In genomic region chrX:2226906-2227656, GRCh38 we compare ENCODE assay signal across 20 cellular contexts.
DNase-seq lines count a peak whose midpoint lies in the region; ATAC-seq and TF ChIP-seq lines count a peak whose summit lies in the region.
"Had no signal": no experiment of that assay in that cellular context is flagged by ENCODE, and none has a peak within 500 bp of the region (broad histone marks: within the 10 kb centered on the region; RNA-seq: fewer than 3 reads in every experiment).

No MANE protein-coding gene starts in this region.

- no peak overlapping the region for H3K14ac ChIP-seq in mesenchymal stem cell (ENCODE audit: low read length in 2 of 2)

- H3K27ac ChIP-seq in neural progenitor cell, result no peak overlapping the region
- no peak overlapping the region for H3K27ac ChIP-seq in mesenchymal stem cell (ENCODE audit: low read length, poor library complexity, severe bottlenecking)

- no peak overlapping the region for H3K23ac ChIP-seq in mesenchymal stem cell (ENCODE audit: low read length in 2 of 2)

- H3K79me1 ChIP-seq in mesenchymal stem cell (replicated peaks; ENCODE audit: low read length, poor library complexity, severe bottlenecking), result no peaks in the 10 kb centered on the region

- H3K9ac ChIP-seq in neural progenitor cell (no peak overlapping the region), mesenchymal stem cell (ENCODE audit: low read length) (no peak overlapping the region)

- POLR2A ChIA-PET in T-cell (lab: Charles Lee), result no interaction called here

- peaks cover 12% of the 10 kb centered on the region for H3K4me1 Mint-ChIP-seq in CD14-positive monocyte
- H3K4me1 Mint-ChIP-seq in T-cell, result peaks cover 0 to 19% (median 0%) of the 10 kb centered on the region in 3 donors
- H3K4me1 Mint-ChIP-seq in glutamatergic neuron (ENCODE audit: low read depth, unreplicated experiment), result no peaks in the 10 kb centered on the region
- peaks cover 18% of the 10 kb centered on the region for H3K4me1 Mint-ChIP-seq in neural progenitor cell

- peaks cover 11% of the 10 kb centered on the region for H3F3A ChIP-seq in neural progenitor cell (ENCODE audit: low read depth)

- WGBS in mesenchymal stem cell, result 91% methylated on average over 6 of the region's 6 CpGs

- H2AFZ ChIP-seq in neural progenitor cell (replicated peaks) (no peak overlapping the region), mesenchymal stem cell (ENCODE audit: low read depth, low read length) (no peak overlapping the region)

- no peak overlapping the region for H2BK12ac ChIP-seq in mesenchymal stem cell (ENCODE audit: low read length in 2 of 2)

- H3K36me3 ChIP-seq in neural progenitor cell, result no peaks in the 10 kb centered on the region
- peaks cover 18 to 22% of the 10 kb centered on the region in 2 experiments for H3K36me3 ChIP-seq in mesenchymal stem cell (ENCODE audit: control insufficient read depth in 1 of 2, insufficient read depth in 2 of 2, low read depth in 1 of 2, low read length in 2 of 2)

- H3K4ac ChIP-seq in mesenchymal stem cell (ENCODE audit: low read depth in 1 of 2, low read length in 2 of 2), result no peak overlapping the region

- H3K27me3 ChIP-seq in neural progenitor cell (no peaks in the 10 kb centered on the region), mesenchymal stem cell (ENCODE audit: control insufficient read depth in 1 of 2, insufficient read depth in 1 of 2, low read length in 2 of 2) (no peaks in the 10 kb centered on the region)

- CTCF ChIA-PET in T-cell (lab: Charles Lee), result no interaction called here

- H3K27me3 Mint-ChIP-seq in CD14-positive monocyte (ENCODE audit: low read depth in 3 of 3) (peaks cover 0 to 1% (median 1%) of the 10 kb centered on the region in 3 donors), T-cell (no peaks in the 10 kb centered on the region), glutamatergic neuron (ENCODE audit: unreplicated experiment) (peaks cover 20% of the 10 kb centered on the region), neural progenitor cell (ENCODE audit: insufficient read depth, low read depth) (peaks cover 6% of the 10 kb centered on the region)
- H3K27me3 Mint-ChIP-seq: CD4-positive, CD25-positive, alpha-beta regulatory T cell had no signal

- no peaks in the 10 kb centered on the region for H3K79me2 ChIP-seq in neural progenitor cell (ENCODE audit: low read depth)

- H3K9me3 Mint-ChIP-seq in CD14-positive monocyte, result peaks cover 33 to 51% (median 45%) of the 10 kb centered on the region in 7 donors
- peaks cover 31 to 46% (median 43%) of the 10 kb centered on the region in 3 donors for H3K9me3 Mint-ChIP-seq in T-cell
- peaks cover 19% of the 10 kb centered on the region for H3K9me3 Mint-ChIP-seq in glutamatergic neuron (ENCODE audit: unreplicated experiment)
- H3K9me3 Mint-ChIP-seq in neural progenitor cell, result peaks cover 39% of the 10 kb centered on the region

- ATAC-seq in T-cell (replicated peaks in 1 of 4), result no peak

- H4K8ac ChIP-seq in mesenchymal stem cell (ENCODE audit: low read length), result no peak overlapping the region

- intact Hi-C loops in CD14-positive monocyte (cut with micrococcal nuclease), result no loop called here

- H3K27ac Mint-ChIP-seq in CD14-positive monocyte (peak overlapping the region in 5 of 7 donors; percentile 7 to 80 (median 46)), T-cell (peak overlapping the region; percentile 16 to 46), glutamatergic neuron (ENCODE audit: unreplicated experiment) (peak overlapping the region; percentile 64), neural progenitor cell (peak overlapping the region; percentile 46)

- H3K4me2 ChIP-seq in neural progenitor cell (no peak overlapping the region), mesenchymal stem cell (ENCODE audit: low read length, poor library complexity, severe bottlenecking) (no peak overlapping the region)

- no peaks in the 10 kb centered on the region for H3K9me3 ChIP-seq in neural progenitor cell (ENCODE audit: low read depth)
- peaks cover 5% of the 10 kb centered on the region for H3K9me3 ChIP-seq in mesenchymal stem cell (ENCODE audit: control insufficient read depth, low read length)

- TF ChIP-seq CTCF in CD14-positive monocyte (IDR thresholded peaks at IDR 0.05) (no peak), glutamatergic neuron (IDR thresholded peaks at IDR 0.05; ENCODE audit: partially characterized antibody, unreplicated experiment) (no peak), neural progenitor cell (IDR thresholded peaks at IDR 0.05) (no peak)

- no peak overlapping the region for H3K18ac ChIP-seq in mesenchymal stem cell (ENCODE audit: low read depth in 1 of 2, low read length in 2 of 2)

- H3K4me1 ChIP-seq in neural progenitor cell (no peaks in the 10 kb centered on the region), mesenchymal stem cell (ENCODE audit: control insufficient read depth, insufficient read depth, low read depth, low read length) (no peaks in the 10 kb centered on the region)

- H3K4me3 Mint-ChIP-seq in CD14-positive monocyte (no peak overlapping the region), T-cell (no peak overlapping the region), glutamatergic neuron (ENCODE audit: unreplicated experiment) (no peak overlapping the region), neural progenitor cell (no peak overlapping the region)
- H3K4me3 Mint-ChIP-seq: CD4-positive, CD25-positive, alpha-beta regulatory T cell had no signal

- DNase-seq in CD14-positive monocyte (ENCODE audit: low spot score) (no peak), T-cell (no peak), glutamatergic neuron (no peak), neural progenitor cell (ENCODE audit: low spot score) (no peak), NCI-H510A (lab: John Stamatoyannopoulos, UW) (no peak), glomerular visceral epithelial cell (ENCODE audit: extremely low spot score) (no peak), mesenchymal stem cell (no peak)
- no peak for DNase-seq in activated CD4-positive, CD25-positive, alpha-beta regulatory T cell (lab: John Stamatoyannopoulos, UW)
- DNase-seq: CD4-positive, CD25-positive, alpha-beta regulatory T cell; H7; IMR-90; Kasumi-1; MM.1S; NCI-H1105 treated with DMSO at 0.1 percent for 48 hours; NCI-H187; NCI-H2171; NCI-H446 treated with DMSO at 0.1 percent for 48 hours; NCI-H748 treated with DMSO at 0.1 percent for 48 hours; OCI-M1; SHP77 treated with DMSO at 0.1 percent for 48 hours had no signal

- H4K20me1 ChIP-seq in neural progenitor cell (ENCODE audit: low read depth), result no peaks in the 10 kb centered on the region

- no peak overlapping the region for H3K4me3 ChIP-seq in neural progenitor cell
- H3K4me3 ChIP-seq in mesenchymal stem cell (ENCODE audit: insufficient read depth in 1 of 2, low read depth in 1 of 2, low read length in 2 of 2), result no peak overlapping the region

- no peak overlapping the region for H4K91ac ChIP-seq in mesenchymal stem cell (ENCODE audit: low read length)

- no peak overlapping the region for H2BK120ac ChIP-seq in mesenchymal stem cell (ENCODE audit: low read depth, low read length)

- no peak overlapping the region for H2BK15ac ChIP-seq in mesenchymal stem cell (ENCODE audit: low read depth, poor library complexity, severe bottlenecking)

- H3K36me3 Mint-ChIP-seq in CD14-positive monocyte, result peaks cover 32 to 33% of the 10 kb centered on the region in 2 donors
- H3K36me3 Mint-ChIP-seq in T-cell, result peaks cover 69% of the 10 kb centered on the region
- peaks cover 55% of the 10 kb centered on the region for H3K36me3 Mint-ChIP-seq in glutamatergic neuron (ENCODE audit: unreplicated experiment)
- H3K36me3 Mint-ChIP-seq in neural progenitor cell, result peaks cover 39% of the 10 kb centered on the region

- no peak overlapping the region for H2BK5ac ChIP-seq in mesenchymal stem cell (ENCODE audit: low read depth, low read length, poor library complexity, severe bottlenecking)

- H2AK5ac ChIP-seq in mesenchymal stem cell (ENCODE audit: low read length, severe bottlenecking), result no peak overlapping the region
